1 cellular context compared by ENCODE assay signal in the genomic region with DNA sequence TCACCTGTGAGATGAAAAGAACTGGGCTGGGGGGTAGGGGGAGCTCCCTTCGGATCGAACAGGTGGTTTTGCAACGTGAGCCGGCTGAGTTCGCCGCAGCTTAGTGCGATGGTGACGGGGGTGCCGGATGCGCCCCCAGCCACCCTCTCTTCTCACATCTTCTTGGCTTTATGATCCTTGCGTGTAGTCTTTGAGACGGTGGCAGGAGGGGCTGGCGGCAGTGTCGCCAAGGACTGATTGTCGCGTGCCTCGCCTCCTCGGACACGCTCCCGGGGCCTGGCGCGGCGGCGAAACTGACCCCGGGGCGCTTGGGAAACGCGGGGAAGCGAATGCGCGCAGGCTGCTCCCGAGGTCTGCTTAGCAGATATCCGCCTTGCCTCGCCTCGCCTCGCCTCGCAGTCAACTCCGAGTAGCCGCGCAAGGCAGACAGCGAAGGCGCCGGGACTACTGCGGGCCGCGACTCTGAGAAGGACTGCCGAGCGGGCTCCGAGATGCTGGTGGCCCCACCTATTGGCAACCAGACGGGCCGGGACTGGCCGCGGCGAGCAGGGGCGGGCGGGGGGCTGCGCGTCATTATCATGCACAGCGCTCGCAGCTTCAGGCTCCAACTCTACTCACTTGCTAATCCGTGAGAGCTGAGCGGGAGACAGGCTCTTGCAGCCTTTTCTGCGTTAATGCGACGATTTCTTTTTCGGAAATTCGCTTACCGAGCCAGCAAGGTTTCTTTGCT.
TF ChIP-seq lines count a peak whose summit lies in the region.

No MANE protein-coding gene starts in this region.

TF ChIP-seq in H1, 55 proteins besides CTCF, POLR2A, EP300 and RAD21 (continued from another document):
- TF ChIP-seq, protein P1, sequence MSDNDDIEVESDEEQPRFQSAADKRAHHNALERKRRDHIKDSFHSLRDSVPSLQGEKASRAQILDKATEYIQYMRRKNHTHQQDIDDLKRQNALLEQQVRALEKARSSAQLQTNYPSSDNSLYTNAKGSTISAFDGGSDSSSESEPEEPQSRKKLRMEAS (IDR thresholded peaks at IDR 0.05) = peak; percentile 96
- peak; percentile 60 for TF ChIP-seq NANOG (IDR thresholded peaks at IDR 0.05; ENCODE audit: insufficient read depth, low read depth, low read length, poor library complexity, severe bottlenecking)
- no peak for TF ChIP-seq SIRT6 (IDR thresholded peaks at IDR 0.05; ENCODE audit: low read length)
- TF ChIP-seq SAP30 (IDR thresholded peaks at IDR 0.05; ENCODE audit: insufficient read depth, insufficient replicate concordance, low read length) = no peak
- peak; percentile 64 for TF ChIP-seq KDM4A (IDR thresholded peaks at IDR 0.05; ENCODE audit: low read depth, low read length, severe bottlenecking)
- TF ChIP-seq ASH2L (IDR thresholded peaks at IDR 0.05; ENCODE audit: low read length) = peak; percentile 93
- peak; percentile 52 for TF ChIP-seq POLR2AphosphoS5 (IDR thresholded peaks at IDR 0.05; ENCODE audit: low read depth, low read length)
- TF ChIP-seq CHD1 (IDR thresholded peaks at IDR 0.05; ENCODE audit: low read depth, low read length) = peak; percentile 52; the same call in 1 of the 2 replicates
- TF ChIP-seq E2F6 (IDR thresholded peaks at IDR 0.05) = peak; percentile 94
- TF ChIP-seq RBBP5 (IDR thresholded peaks at IDR 0.05; ENCODE audit: borderline replicate concordance, low read depth, low read length) = peak; percentile 97
- TF ChIP-seq SIN3A (conservative IDR thresholded peaks at IDR 0.05 in 1 of 2, IDR thresholded peaks at IDR 0.05 in 1 of 2; ENCODE audit: low read depth in 1 of 2, low read length in 2 of 2) = 0 out of 4 replicates have a peak, but pooled peaks of 1 of the 2 experiments have one; percentile 13
- peak; percentile 89 for TF ChIP-seq TAF7 (optimal IDR thresholded peaks at IDR 0.05; ENCODE audit: borderline replicate concordance, low read depth, low read length)
- TF ChIP-seq POU5F1 (IDR thresholded peaks at IDR 0.05; ENCODE audit: low read depth, low read length) = peak; percentile 43; the same call in 1 of the 2 replicates
- TF ChIP-seq PHF8 (conservative IDR thresholded peaks at IDR 0.05; ENCODE audit: low read depth, low read length) = peak; percentile 12; the same call in 1 of the 2 replicates
- TF ChIP-seq, protein P2, sequence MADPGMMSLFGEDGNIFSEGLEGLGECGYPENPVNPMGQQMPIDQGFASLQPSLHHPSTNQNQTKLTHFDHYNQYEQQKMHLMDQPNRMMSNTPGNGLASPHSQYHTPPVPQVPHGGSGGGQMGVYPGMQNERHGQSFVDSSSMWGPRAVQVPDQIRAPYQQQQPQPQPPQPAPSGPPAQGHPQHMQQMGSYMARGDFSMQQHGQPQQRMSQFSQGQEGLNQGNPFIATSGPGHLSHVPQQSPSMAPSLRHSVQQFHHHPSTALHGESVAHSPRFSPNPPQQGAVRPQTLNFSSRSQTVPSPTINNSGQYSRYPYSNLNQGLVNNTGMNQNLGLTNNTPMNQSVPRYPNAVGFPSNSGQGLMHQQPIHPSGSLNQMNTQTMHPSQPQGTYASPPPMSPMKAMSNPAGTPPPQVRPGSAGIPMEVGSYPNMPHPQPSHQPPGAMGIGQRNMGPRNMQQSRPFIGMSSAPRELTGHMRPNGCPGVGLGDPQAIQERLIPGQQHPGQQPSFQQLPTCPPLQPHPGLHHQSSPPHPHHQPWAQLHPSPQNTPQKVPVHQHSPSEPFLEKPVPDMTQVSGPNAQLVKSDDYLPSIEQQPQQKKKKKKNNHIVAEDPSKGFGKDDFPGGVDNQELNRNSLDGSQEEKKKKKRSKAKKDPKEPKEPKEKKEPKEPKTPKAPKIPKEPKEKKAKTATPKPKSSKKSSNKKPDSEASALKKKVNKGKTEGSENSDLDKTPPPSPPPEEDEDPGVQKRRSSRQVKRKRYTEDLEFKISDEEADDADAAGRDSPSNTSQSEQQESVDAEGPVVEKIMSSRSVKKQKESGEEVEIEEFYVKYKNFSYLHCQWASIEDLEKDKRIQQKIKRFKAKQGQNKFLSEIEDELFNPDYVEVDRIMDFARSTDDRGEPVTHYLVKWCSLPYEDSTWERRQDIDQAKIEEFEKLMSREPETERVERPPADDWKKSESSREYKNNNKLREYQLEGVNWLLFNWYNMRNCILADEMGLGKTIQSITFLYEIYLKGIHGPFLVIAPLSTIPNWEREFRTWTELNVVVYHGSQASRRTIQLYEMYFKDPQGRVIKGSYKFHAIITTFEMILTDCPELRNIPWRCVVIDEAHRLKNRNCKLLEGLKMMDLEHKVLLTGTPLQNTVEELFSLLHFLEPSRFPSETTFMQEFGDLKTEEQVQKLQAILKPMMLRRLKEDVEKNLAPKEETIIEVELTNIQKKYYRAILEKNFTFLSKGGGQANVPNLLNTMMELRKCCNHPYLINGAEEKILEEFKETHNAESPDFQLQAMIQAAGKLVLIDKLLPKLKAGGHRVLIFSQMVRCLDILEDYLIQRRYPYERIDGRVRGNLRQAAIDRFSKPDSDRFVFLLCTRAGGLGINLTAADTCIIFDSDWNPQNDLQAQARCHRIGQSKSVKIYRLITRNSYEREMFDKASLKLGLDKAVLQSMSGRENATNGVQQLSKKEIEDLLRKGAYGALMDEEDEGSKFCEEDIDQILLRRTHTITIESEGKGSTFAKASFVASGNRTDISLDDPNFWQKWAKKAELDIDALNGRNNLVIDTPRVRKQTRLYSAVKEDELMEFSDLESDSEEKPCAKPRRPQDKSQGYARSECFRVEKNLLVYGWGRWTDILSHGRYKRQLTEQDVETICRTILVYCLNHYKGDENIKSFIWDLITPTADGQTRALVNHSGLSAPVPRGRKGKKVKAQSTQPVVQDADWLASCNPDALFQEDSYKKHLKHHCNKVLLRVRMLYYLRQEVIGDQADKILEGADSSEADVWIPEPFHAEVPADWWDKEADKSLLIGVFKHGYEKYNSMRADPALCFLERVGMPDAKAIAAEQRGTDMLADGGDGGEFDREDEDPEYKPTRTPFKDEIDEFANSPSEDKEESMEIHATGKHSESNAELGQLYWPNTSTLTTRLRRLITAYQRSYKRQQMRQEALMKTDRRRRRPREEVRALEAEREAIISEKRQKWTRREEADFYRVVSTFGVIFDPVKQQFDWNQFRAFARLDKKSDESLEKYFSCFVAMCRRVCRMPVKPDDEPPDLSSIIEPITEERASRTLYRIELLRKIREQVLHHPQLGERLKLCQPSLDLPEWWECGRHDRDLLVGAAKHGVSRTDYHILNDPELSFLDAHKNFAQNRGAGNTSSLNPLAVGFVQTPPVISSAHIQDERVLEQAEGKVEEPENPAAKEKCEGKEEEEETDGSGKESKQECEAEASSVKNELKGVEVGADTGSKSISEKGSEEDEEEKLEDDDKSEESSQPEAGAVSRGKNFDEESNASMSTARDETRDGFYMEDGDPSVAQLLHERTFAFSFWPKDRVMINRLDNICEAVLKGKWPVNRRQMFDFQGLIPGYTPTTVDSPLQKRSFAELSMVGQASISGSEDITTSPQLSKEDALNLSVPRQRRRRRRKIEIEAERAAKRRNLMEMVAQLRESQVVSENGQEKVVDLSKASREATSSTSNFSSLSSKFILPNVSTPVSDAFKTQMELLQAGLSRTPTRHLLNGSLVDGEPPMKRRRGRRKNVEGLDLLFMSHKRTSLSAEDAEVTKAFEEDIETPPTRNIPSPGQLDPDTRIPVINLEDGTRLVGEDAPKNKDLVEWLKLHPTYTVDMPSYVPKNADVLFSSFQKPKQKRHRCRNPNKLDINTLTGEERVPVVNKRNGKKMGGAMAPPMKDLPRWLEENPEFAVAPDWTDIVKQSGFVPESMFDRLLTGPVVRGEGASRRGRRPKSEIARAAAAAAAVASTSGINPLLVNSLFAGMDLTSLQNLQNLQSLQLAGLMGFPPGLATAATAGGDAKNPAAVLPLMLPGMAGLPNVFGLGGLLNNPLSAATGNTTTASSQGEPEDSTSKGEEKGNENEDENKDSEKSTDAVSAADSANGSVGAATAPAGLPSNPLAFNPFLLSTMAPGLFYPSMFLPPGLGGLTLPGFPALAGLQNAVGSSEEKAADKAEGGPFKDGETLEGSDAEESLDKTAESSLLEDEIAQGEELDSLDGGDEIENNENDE (IDR thresholded peaks at IDR 0.05; ENCODE audit: insufficient replicate concordance, low read length) = no peak
- TF ChIP-seq TBP (IDR thresholded peaks at IDR 0.05; ENCODE audit: low read depth, low read length) = peak; percentile 91
